12 cellular contexts compared by ENCODE assay signal in the genomic region with DNA sequence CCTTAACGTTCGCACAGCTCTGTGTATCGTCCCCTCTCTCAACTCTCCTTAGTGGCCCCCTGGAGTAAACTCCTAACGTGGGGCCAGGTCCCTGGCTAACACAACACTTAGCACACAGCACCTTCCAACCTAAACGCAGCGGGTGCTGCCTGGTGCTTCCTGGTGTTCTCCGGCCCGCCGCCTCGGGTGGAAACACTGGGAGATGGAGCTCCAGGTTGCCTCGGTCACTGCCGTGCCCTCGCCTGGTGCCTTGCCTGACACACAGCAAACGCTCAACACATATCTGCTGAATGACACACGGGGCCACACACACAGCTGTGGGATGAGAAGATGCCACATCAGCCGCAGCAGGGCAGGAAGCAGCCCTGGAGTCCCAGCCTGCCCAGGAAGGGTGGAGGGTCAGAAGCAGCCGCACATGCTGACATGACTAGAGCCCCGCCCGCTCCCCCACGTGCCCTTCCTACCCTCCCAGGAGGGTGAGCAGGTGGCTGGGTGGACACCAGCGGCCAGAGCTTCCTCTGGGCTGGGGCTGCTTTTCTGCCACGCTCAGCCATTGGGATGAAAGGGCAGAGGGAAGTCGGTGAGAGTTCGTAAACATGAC. TPM values are rescaled to one million over a fixed set of nuclear protein-coding genes. Genes with fewer than 3 reads are reported as not detected.
DNase-seq lines count a peak whose midpoint lies in the region; ATAC-seq and TF ChIP-seq lines count a peak whose summit lies in the region.
"Had no signal": no experiment of that assay in that cellular context is flagged by ENCODE, and none has a peak within 500 bp of the region (broad histone marks: within the 10 kb centered on the region; RNA-seq: fewer than 3 reads in every experiment).

No MANE protein-coding gene starts in this region.

- no peaks in the 10 kb centered on the region for H3K36me3 Mint-ChIP-seq in HFFc6 (ENCODE audit: low read depth)
- peaks cover 39% of the 10 kb centered on the region for H3K36me3 Mint-ChIP-seq in stimulated activated memory B cell treated with anti-CD40 and anti-IgM and Interleukin-4, amounts not matched to agents 10 μg/mL and 1 μg/mL and 100 μg/mL, for 72 hours

- intact Hi-C loops in lower lobe of right lung (cut with DNase I) = no loop called here

- H3K4me1 ChIP-seq in adipocyte (ENCODE audit: control insufficient read depth, insufficient read depth, low read length) (peaks cover 18% of the 10 kb centered on the region), lower lobe of right lung (no peaks in the 10 kb centered on the region)
- H3K4me1 ChIP-seq: BLaER1, body of pancreas had no signal

- no peak overlapping the region for H3K4me3 Mint-ChIP-seq in HFFc6
- no peak overlapping the region for H3K4me3 Mint-ChIP-seq in stimulated activated memory B cell treated with anti-CD40 and anti-IgM and Interleukin-4, amounts not matched to agents 10 μg/mL and 1 μg/mL and 100 μg/mL, for 72 hours

- H3K27ac ChIP-seq in lower lobe of right lung = no peak overlapping the region
- H3K27ac ChIP-seq: BLaER1, body of pancreas had no signal

- H3K9ac ChIP-seq in adipocyte (ENCODE audit: low read length) = peak overlapping the region; percentile 6
- H3K9ac ChIP-seq: BLaER1 had no signal

- ATAC-seq in lower lobe of right lung = peak; percentile 24 to 31
- ATAC-seq in stimulated activated memory B cell treated with anti-CD40 and anti-IgM and Interleukin-4, amounts not matched to agents 10 μg/mL and 1 μg/mL and 100 μg/mL, for 72 hours = no peak
- ATAC-seq: body of pancreas had no signal

- peak overlapping the region; percentile 24; the same call in 1 of the 2 replicates for H3K27ac Mint-ChIP-seq in HFFc6
- H3K27ac Mint-ChIP-seq in stimulated activated memory B cell treated with anti-CD40 and anti-IgM and Interleukin-4, amounts not matched to agents 10 μg/mL and 1 μg/mL and 100 μg/mL, for 72 hours = no peak overlapping the region

- no peaks in the 10 kb centered on the region for H3K27me3 ChIP-seq in adipocyte (replicated peaks; ENCODE audit: control insufficient read depth, insufficient read depth, low read length)
- H3K27me3 ChIP-seq in lower lobe of right lung (ENCODE audit: low read depth) = no peaks in the 10 kb centered on the region
- H3K27me3 ChIP-seq: BLaER1, body of pancreas had no signal

- no peaks in the 10 kb centered on the region for H3K27me3 Mint-ChIP-seq in HFFc6 (ENCODE audit: insufficient read depth)
- H3K27me3 Mint-ChIP-seq in stimulated activated memory B cell treated with anti-CD40 and anti-IgM and Interleukin-4, amounts not matched to agents 10 μg/mL and 1 μg/mL and 100 μg/mL, for 72 hours = no peaks in the 10 kb centered on the region

- no peak for TF ChIP-seq CTCF in HFFc6 (IDR thresholded peaks at IDR 0.05)
- TF ChIP-seq CTCF in lower lobe of right lung (IDR thresholded peaks at IDR 0.05) = no peak

- H3K36me3 ChIP-seq in adipocyte (ENCODE audit: control insufficient read depth, insufficient read depth, low read length, severe bottlenecking) = peaks cover 17% of the 10 kb centered on the region
- H3K36me3 ChIP-seq in lower lobe of right lung = peaks cover 22% of the 10 kb centered on the region

- no peaks in the 10 kb centered on the region; the same call in 1 of the 2 replicates for H3K4me1 Mint-ChIP-seq in HFFc6 (ENCODE audit: low read depth)
- H3K4me1 Mint-ChIP-seq in stimulated activated memory B cell treated with anti-CD40 and anti-IgM and Interleukin-4, amounts not matched to agents 10 μg/mL and 1 μg/mL and 100 μg/mL, for 72 hours = peaks cover 37% of the 10 kb centered on the region

- H3K4me3 ChIP-seq in adipocyte (ENCODE audit: low read length) (no peak overlapping the region), lower lobe of right lung (no peak overlapping the region)
- H3K4me3 ChIP-seq: BLaER1, body of pancreas had no signal

- no peaks in the 10 kb centered on the region for H3K9me3 Mint-ChIP-seq in HFFc6
- H3K9me3 Mint-ChIP-seq in stimulated activated memory B cell treated with anti-CD40 and anti-IgM and Interleukin-4, amounts not matched to agents 10 μg/mL and 1 μg/mL and 100 μg/mL, for 72 hours = no peaks in the 10 kb centered on the region

- H3K9me3 ChIP-seq in adipocyte (ENCODE audit: control insufficient read depth, low read length) (no peaks in the 10 kb centered on the region), lower lobe of right lung (no peaks in the 10 kb centered on the region)
- H3K9me3 ChIP-seq: BLaER1, body of pancreas had no signal

- DNase-seq in 8988T (peak; percentile 55), HFFc6 (peak; percentile 21), adipocyte (ENCODE audit: low read depth) (no peak), lower lobe of right lung (peak; percentile 60), middle frontal gyrus (ENCODE audit: extremely low spot score, low spot score) (no peak), pons (ENCODE audit: low spot score) (no peak)
- no peak for DNase-seq in effector CD8-positive, alpha-beta T cell (lab: John Stamatoyannopoulos, UW)
- DNase-seq: NCI-H774, retina had no signal

RNA-seq across cellular contexts. Expression of a gene that starts 6.6 kb away (rescaled TPM):
- 10 to 100 TPM; 57.0 to 76.9 (median 67.6) TPM for total RNA-seq in HFFc6 (2021; fragmentation: NEBNext Ultra II Directional; extraction: Animal tissue kit (Norgen Biotek cat#: 25700))
- total RNA-seq in lower lobe of right lung = 94.0 TPM

Comparison
In these comparisons a context has a peak if more than half of its experiments do, and no peak if none do; other contexts are left out.
1. DNase-seq: peak in 8988T (single experiment), HFFc6 (single experiment) and lower lobe of right lung (single experiment); none in adipocyte (single experiment), middle frontal gyrus (single experiment), pons (single experiment) and effector CD8-positive, alpha-beta T cell (single experiment).